23 cellular contexts compared by ENCODE assay signal in the genomic region with DNA sequence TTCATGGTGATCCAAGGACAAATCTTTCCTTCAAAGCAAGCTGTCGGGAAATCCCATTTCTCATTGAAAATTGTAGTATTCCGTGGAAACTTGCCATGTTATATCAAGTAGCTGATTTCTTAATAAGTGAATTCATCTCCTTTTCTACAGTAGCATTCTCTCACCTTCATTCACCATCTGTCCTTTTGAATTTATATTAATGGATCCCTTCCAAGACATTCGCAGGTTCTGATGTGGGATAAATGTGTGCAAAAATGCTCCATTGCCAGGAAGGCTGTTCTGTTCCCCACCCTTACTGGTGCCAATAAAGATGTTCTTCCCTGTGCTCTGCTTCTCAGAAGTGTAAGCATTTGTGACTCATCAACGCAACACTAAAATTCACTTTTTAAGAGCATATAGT. TPM values are rescaled to one million over a fixed set of nuclear protein-coding genes. Genes with fewer than 3 reads are reported as not detected.
"Had no signal": no experiment of that assay in that cellular context is flagged by ENCODE, and none has a peak within 500 bp of the region (broad histone marks: within the 10 kb centered on the region; RNA-seq: fewer than 3 reads in every experiment).

No MANE protein-coding gene starts in this region.

- H3K9me3 Mint-ChIP-seq: dendritic cell treated with granulocyte-macrophage colony-stimulating factor and Interleukin-4, amounts not matched to agents 40 ng/mL and 50 ng/mL, for 4 days; natural killer cell treated with Interleukin-12 subunit alpha and Interleukin-12 subunit beta and Interleukin-15 and Interleukin-18, amount 100 ng/mL, for 72 hours; stimulated activated naive CD8-positive, alpha-beta T cell treated with anti-CD3 and anti-CD28 coated beads, Interleukin-15, Interleukin-2, amounts not matched to agents 100 ng/mL and 50 ng/mL, for 24 hours had no signal

- H3K36me3 ChIP-seq: esophagus muscularis mucosa, gastrocnemius medialis, heart right ventricle, right lobe of liver, tibial nerve, upper lobe of right lung, vagina had no signal

- H3K9me3 ChIP-seq: gastrocnemius medialis, psoas muscle, right lobe of liver, testis, upper lobe of right lung, vagina had no signal

- DNase-seq: effector memory CD8-positive, alpha-beta T cell; gastrocnemius medialis; heart right ventricle; hypothalamus; left colon; left ventricle myocardium superior; mesenchymal stem cell; midbrain; psoas muscle; retina; right lobe of liver; stimulated activated CD4-positive, alpha-beta T cell treated with anti-CD3 and anti-CD28 coated beads, Interleukin-4, amount 100 ng/mL, for 1 hour; testis; upper lobe of right lung had no signal

- H3K27me3 ChIP-seq: right lobe of liver, testis, vagina had no signal

- ATAC-seq: effector memory CD8-positive, alpha-beta T cell; gastrocnemius medialis; heart right ventricle; left colon; left ventricle myocardium superior; natural killer cell treated with Interleukin-12 subunit alpha and Interleukin-12 subunit beta and Interleukin-15 and Interleukin-18, amount 100 ng/mL, for 72 hours; psoas muscle; right lobe of liver; stimulated activated memory B cell treated with anti-CD40 and anti-IgM and Interleukin-4, amounts not matched to agents 10 μg/mL and 1 μg/mL and 100 μg/mL, for 72 hours; upper lobe of right lung had no signal

- H3K4me1 ChIP-seq: esophagus muscularis mucosa, gastrocnemius medialis, heart right ventricle, psoas muscle, right lobe of liver, testis, tibial nerve, upper lobe of right lung, vagina had no signal

- H3K27ac ChIP-seq: epithelial cell of prostate, esophagus muscularis mucosa, gastrocnemius medialis, heart right ventricle, psoas muscle, right lobe of liver, testis, tibial nerve, upper lobe of right lung, vagina had no signal

- H3K27ac Mint-ChIP-seq: dendritic cell treated with granulocyte-macrophage colony-stimulating factor and Interleukin-4, amounts not matched to agents 40 ng/mL and 50 ng/mL, for 4 days; effector memory CD8-positive, alpha-beta T cell; natural killer cell treated with Interleukin-12 subunit alpha and Interleukin-12 subunit beta and Interleukin-15 and Interleukin-18, amount 100 ng/mL, for 72 hours; stimulated activated memory B cell treated with anti-CD40 and anti-IgM and Interleukin-4, amounts not matched to agents 10 μg/mL and 1 μg/mL and 100 μg/mL, for 72 hours; stimulated activated naive CD8-positive, alpha-beta T cell treated with anti-CD3 and anti-CD28 coated beads, Interleukin-15, Interleukin-2, amounts not matched to agents 100 ng/mL and 50 ng/mL, for 24 hours had no signal

- H3K4me1 Mint-ChIP-seq: stimulated activated memory B cell treated with anti-CD40 and anti-IgM and Interleukin-4, amounts not matched to agents 10 μg/mL and 1 μg/mL and 100 μg/mL, for 72 hours had no signal

- H3K4me3 ChIP-seq: esophagus muscularis mucosa, gastrocnemius medialis, heart right ventricle, lung, psoas muscle, right lobe of liver, testis, tibial nerve, upper lobe of right lung, vagina had no signal

- H3K4me3 Mint-ChIP-seq: dendritic cell treated with granulocyte-macrophage colony-stimulating factor and Interleukin-4, amounts not matched to agents 40 ng/mL and 50 ng/mL, for 4 days; effector memory CD8-positive, alpha-beta T cell; natural killer cell treated with Interleukin-12 subunit alpha and Interleukin-12 subunit beta and Interleukin-15 and Interleukin-18, amount 100 ng/mL, for 72 hours; stimulated activated memory B cell treated with anti-CD40 and anti-IgM and Interleukin-4, amounts not matched to agents 10 μg/mL and 1 μg/mL and 100 μg/mL, for 72 hours; stimulated activated naive CD8-positive, alpha-beta T cell treated with anti-CD3 and anti-CD28 coated beads, Interleukin-15, Interleukin-2, amounts not matched to agents 100 ng/mL and 50 ng/mL, for 24 hours had no signal

- H3K36me3 Mint-ChIP-seq: stimulated activated memory B cell treated with anti-CD40 and anti-IgM and Interleukin-4, amounts not matched to agents 10 μg/mL and 1 μg/mL and 100 μg/mL, for 72 hours had no signal

RNA-seq across cellular contexts. Expression of a gene that starts 36.2 kb away (rescaled TPM):
- polyA plus RNA-seq: heart right ventricle had no signal
